Comparison of ENCODE assay signal across 1 cellular context in the genomic region with DNA sequence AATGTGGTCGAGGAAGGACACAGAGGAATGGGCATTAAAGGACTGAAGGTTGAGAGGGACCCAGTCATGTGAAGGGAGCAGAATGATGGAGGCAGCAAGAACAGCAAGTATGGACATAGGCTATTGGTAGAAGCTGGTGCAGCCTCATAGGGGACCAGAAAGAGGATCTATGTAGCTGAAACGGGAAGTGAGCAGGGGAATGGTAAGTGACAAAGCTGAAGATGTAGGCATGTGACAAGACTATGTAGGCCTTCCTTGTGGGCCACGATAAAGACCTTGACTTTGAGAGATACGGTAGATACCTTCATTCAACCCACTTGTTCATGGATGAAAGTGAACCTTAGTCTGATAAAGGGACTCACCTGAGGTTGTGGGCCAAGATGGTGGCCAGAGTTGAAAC.
TF ChIP-seq lines count a peak whose summit lies in the region.

No MANE protein-coding gene starts in this region.

TF ChIP-seq in GM12878, 131 proteins besides CTCF, POLR2A, EP300 and RAD21 (continued from another document and continues in another):
- TF ChIP-seq, protein P1, sequence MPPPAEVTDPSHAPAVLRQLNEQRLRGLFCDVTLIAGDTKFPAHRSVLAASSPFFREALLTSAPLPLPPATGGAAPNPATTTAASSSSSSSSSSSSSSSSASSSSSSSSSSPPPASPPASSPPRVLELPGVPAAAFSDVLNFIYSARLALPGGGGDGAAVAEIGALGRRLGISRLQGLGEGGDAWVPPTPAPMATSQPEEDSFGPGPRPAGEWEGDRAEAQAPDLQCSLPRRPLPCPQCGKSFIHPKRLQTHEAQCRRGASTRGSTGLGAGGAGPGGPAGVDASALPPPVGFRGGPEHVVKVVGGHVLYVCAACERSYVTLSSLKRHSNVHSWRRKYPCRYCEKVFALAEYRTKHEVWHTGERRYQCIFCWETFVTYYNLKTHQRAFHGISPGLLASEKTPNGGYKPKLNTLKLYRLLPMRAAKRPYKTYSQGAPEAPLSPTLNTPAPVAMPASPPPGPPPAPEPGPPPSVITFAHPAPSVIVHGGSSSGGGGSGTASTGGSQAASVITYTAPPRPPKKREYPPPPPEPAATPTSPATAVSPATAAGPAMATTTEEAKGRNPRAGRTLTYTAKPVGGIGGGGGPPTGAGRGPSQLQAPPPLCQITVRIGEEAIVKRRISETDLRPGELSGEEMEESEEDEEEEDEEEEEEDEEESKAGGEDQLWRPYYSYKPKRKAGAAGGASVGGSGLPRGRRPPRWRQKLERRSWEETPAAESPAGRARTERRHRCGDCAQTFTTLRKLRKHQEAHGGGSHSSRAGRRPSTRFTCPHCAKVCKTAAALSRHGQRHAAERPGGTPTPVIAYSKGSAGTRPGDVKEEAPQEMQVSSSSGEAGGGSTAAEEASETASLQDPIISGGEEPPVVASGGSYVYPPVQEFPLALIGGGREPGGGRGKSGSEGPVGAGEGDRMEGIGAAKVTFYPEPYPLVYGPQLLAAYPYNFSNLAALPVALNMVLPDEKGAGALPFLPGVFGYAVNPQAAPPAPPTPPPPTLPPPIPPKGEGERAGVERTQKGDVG (CRISPR knock-in tag; IDR thresholded peaks at IDR 0.05), result no peak
- peak; percentile 88 for TF ChIP-seq IRF4 (IDR thresholded peaks at IDR 0.05; ENCODE audit: low read depth, low read length)
- TF ChIP-seq ZBED1 (IDR thresholded peaks at IDR 0.05; ENCODE audit: borderline replicate concordance), result no peak
- TF ChIP-seq HDAC6 (IDR thresholded peaks at IDR 0.05; ENCODE audit: unreplicated experiment), result no peak
- TF ChIP-seq, protein P2, sequence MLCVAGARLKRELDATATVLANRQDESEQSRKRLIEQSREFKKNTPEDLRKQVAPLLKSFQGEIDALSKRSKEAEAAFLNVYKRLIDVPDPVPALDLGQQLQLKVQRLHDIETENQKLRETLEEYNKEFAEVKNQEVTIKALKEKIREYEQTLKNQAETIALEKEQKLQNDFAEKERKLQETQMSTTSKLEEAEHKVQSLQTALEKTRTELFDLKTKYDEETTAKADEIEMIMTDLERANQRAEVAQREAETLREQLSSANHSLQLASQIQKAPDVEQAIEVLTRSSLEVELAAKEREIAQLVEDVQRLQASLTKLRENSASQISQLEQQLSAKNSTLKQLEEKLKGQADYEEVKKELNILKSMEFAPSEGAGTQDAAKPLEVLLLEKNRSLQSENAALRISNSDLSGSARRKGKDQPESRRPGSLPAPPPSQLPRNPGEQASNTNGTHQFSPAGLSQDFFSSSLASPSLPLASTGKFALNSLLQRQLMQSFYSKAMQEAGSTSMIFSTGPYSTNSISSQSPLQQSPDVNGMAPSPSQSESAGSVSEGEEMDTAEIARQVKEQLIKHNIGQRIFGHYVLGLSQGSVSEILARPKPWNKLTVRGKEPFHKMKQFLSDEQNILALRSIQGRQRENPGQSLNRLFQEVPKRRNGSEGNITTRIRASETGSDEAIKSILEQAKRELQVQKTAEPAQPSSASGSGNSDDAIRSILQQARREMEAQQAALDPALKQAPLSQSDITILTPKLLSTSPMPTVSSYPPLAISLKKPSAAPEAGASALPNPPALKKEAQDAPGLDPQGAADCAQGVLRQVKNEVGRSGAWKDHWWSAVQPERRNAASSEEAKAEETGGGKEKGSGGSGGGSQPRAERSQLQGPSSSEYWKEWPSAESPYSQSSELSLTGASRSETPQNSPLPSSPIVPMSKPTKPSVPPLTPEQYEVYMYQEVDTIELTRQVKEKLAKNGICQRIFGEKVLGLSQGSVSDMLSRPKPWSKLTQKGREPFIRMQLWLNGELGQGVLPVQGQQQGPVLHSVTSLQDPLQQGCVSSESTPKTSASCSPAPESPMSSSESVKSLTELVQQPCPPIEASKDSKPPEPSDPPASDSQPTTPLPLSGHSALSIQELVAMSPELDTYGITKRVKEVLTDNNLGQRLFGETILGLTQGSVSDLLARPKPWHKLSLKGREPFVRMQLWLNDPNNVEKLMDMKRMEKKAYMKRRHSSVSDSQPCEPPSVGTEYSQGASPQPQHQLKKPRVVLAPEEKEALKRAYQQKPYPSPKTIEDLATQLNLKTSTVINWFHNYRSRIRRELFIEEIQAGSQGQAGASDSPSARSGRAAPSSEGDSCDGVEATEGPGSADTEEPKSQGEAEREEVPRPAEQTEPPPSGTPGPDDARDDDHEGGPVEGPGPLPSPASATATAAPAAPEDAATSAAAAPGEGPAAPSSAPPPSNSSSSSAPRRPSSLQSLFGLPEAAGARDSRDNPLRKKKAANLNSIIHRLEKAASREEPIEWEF (IDR thresholded peaks at IDR 0.05; ENCODE audit: insufficient replicate concordance, low read depth, low read length), result no peak
- TF ChIP-seq MYB (IDR thresholded peaks at IDR 0.05; ENCODE audit: borderline replicate concordance, low read depth, low read length), result no peak
- no peak for TF ChIP-seq CHD1 (IDR thresholded peaks at IDR 0.05; ENCODE audit: low read depth, low read length)
- TF ChIP-seq MEF2B (IDR thresholded peaks at IDR 0.05; ENCODE audit: partially characterized antibody, poor library complexity, severe bottlenecking), result no peak
- peak in 1 of 2 experiments; percentile 63; a peak in 1 of 4 replicates for TF ChIP-seq IKZF2 (IDR thresholded peaks at IDR 0.05)
- TF ChIP-seq, protein P3, sequence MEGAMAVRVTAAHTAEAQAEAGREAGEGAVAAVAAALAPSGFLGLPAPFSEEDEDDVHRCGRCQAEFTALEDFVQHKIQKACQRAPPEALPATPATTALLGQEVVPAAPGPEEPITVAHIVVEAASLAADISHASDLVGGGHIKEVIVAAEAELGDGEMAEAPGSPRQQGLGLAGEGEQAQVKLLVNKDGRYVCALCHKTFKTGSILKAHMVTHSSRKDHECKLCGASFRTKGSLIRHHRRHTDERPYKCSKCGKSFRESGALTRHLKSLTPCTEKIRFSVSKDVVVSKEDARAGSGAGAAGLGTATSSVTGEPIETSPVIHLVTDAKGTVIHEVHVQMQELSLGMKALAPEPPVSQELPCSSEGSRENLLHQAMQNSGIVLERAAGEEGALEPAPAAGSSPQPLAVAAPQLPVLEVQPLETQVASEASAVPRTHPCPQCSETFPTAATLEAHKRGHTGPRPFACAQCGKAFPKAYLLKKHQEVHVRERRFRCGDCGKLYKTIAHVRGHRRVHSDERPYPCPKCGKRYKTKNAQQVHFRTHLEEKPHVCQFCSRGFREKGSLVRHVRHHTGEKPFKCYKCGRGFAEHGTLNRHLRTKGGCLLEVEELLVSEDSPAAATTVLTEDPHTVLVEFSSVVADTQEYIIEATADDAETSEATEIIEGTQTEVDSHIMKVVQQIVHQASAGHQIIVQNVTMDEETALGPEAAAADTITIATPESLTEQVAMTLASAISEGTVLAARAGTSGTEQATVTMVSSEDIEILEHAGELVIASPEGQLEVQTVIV (IDR thresholded peaks at IDR 0.05; ENCODE audit: borderline replicate concordance, partially characterized antibody), result peak; percentile 36
- no peak for TF ChIP-seq HDAC2 (IDR thresholded peaks at IDR 0.05)
- TF ChIP-seq NBN (IDR thresholded peaks at IDR 0.05), result 0 out of 2 replicates have a peak, but pooled peaks have one; percentile 67
- no peak for TF ChIP-seq NR2C2 (IDR thresholded peaks at IDR 0.05; ENCODE audit: borderline replicate concordance, control insufficient read depth, insufficient read length, low read depth)
- no peak for TF ChIP-seq JUND (IDR thresholded peaks at IDR 0.05; ENCODE audit: low read depth, low read length)
- 0 out of 2 replicates have a peak, but pooled peaks have one; percentile 36 for TF ChIP-seq IKZF1 (conservative IDR thresholded peaks at IDR 0.05)
- TF ChIP-seq RCOR1 (conservative IDR thresholded peaks at IDR 0.05; ENCODE audit: low read depth, low read length), result no peak
- TF ChIP-seq, protein P4, sequence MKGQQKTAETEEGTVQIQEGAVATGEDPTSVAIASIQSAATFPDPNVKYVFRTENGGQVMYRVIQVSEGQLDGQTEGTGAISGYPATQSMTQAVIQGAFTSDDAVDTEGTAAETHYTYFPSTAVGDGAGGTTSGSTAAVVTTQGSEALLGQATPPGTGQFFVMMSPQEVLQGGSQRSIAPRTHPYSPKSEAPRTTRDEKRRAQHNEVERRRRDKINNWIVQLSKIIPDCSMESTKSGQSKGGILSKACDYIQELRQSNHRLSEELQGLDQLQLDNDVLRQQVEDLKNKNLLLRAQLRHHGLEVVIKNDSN (IDR thresholded peaks at IDR 0.05; ENCODE audit: borderline replicate concordance, extremely low read length, insufficient read depth, low read depth, low read length), result no peak
- TF ChIP-seq CBX5 (IDR thresholded peaks at IDR 0.05; ENCODE audit: low read depth), result no peak
- no peak for TF ChIP-seq GABPA (IDR thresholded peaks at IDR 0.05; ENCODE audit: low read depth)
- no peak for TF ChIP-seq TBL1XR1 (IDR thresholded peaks at IDR 0.05; ENCODE audit: low read depth, low read length)
- peak; percentile 80 for TF ChIP-seq RAD51 (IDR thresholded peaks at IDR 0.05)
- TF ChIP-seq ETV6 (conservative IDR thresholded peaks at IDR 0.05 in 1 of 2, IDR thresholded peaks at IDR 0.05 in 1 of 2; ENCODE audit: borderline replicate concordance in 1 of 2, low read depth in 1 of 2), result no peak
- no peak for TF ChIP-seq ZSCAN29 (IDR thresholded peaks at IDR 0.05)
- TF ChIP-seq, protein P5, sequence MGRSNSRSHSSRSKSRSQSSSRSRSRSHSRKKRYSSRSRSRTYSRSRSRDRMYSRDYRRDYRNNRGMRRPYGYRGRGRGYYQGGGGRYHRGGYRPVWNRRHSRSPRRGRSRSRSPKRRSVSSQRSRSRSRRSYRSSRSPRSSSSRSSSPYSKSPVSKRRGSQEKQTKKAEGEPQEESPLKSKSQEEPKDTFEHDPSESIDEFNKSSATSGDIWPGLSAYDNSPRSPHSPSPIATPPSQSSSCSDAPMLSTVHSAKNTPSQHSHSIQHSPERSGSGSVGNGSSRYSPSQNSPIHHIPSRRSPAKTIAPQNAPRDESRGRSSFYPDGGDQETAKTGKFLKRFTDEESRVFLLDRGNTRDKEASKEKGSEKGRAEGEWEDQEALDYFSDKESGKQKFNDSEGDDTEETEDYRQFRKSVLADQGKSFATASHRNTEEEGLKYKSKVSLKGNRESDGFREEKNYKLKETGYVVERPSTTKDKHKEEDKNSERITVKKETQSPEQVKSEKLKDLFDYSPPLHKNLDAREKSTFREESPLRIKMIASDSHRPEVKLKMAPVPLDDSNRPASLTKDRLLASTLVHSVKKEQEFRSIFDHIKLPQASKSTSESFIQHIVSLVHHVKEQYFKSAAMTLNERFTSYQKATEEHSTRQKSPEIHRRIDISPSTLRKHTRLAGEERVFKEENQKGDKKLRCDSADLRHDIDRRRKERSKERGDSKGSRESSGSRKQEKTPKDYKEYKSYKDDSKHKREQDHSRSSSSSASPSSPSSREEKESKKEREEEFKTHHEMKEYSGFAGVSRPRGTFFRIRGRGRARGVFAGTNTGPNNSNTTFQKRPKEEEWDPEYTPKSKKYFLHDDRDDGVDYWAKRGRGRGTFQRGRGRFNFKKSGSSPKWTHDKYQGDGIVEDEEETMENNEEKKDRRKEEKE (IDR thresholded peaks at IDR 0.05), result no peak
- TF ChIP-seq BCL11A (IDR thresholded peaks at IDR 0.05; ENCODE audit: low read depth, low read length), result 0 out of 2 replicates have a peak, but pooled peaks have one; percentile 7
- 0 out of 2 replicates have a peak, but pooled peaks have one; percentile 28 for TF ChIP-seq GATAD2B (conservative IDR thresholded peaks at IDR 0.05; ENCODE audit: low read depth)
- TF ChIP-seq PAX5 (IDR thresholded peaks at IDR 0.05; ENCODE audit: borderline replicate concordance, low read depth, low read length), result no peak
- TF ChIP-seq ATF7 (IDR thresholded peaks at IDR 0.05; ENCODE audit: low read depth), result peak; percentile 26; the same call in 1 of the 2 replicates
- no peak for TF ChIP-seq STAT3 (IDR thresholded peaks at IDR 0.05; ENCODE audit: low read depth, low read length)
- TF ChIP-seq, protein P6, sequence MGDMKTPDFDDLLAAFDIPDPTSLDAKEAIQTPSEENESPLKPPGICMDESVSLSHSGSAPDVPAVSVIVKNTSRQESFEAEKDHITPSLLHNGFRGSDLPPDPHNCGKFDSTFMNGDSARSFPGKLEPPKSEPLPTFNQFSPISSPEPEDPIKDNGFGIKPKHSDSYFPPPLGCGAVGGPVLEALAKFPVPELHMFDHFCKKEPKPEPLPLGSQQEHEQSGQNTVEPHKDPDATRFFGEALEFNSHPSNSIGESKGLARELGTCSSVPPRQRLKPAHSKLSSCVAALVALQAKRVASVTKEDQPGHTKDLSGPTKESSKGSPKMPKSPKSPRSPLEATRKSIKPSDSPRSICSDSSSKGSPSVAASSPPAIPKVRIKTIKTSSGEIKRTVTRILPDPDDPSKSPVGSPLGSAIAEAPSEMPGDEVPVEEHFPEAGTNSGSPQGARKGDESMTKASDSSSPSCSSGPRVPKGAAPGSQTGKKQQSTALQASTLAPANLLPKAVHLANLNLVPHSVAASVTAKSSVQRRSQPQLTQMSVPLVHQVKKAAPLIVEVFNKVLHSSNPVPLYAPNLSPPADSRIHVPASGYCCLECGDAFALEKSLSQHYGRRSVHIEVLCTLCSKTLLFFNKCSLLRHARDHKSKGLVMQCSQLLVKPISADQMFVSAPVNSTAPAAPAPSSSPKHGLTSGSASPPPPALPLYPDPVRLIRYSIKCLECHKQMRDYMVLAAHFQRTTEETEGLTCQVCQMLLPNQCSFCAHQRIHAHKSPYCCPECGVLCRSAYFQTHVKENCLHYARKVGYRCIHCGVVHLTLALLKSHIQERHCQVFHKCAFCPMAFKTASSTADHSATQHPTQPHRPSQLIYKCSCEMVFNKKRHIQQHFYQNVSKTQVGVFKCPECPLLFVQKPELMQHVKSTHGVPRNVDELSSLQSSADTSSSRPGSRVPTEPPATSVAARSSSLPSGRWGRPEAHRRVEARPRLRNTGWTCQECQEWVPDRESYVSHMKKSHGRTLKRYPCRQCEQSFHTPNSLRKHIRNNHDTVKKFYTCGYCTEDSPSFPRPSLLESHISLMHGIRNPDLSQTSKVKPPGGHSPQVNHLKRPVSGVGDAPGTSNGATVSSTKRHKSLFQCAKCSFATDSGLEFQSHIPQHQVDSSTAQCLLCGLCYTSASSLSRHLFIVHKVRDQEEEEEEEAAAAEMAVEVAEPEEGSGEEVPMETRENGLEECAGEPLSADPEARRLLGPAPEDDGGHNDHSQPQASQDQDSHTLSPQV (IDR thresholded peaks at IDR 0.05), result no peak
- peak; percentile 74 for TF ChIP-seq HDGF (IDR thresholded peaks at IDR 0.05)
- TF ChIP-seq, protein P7, sequence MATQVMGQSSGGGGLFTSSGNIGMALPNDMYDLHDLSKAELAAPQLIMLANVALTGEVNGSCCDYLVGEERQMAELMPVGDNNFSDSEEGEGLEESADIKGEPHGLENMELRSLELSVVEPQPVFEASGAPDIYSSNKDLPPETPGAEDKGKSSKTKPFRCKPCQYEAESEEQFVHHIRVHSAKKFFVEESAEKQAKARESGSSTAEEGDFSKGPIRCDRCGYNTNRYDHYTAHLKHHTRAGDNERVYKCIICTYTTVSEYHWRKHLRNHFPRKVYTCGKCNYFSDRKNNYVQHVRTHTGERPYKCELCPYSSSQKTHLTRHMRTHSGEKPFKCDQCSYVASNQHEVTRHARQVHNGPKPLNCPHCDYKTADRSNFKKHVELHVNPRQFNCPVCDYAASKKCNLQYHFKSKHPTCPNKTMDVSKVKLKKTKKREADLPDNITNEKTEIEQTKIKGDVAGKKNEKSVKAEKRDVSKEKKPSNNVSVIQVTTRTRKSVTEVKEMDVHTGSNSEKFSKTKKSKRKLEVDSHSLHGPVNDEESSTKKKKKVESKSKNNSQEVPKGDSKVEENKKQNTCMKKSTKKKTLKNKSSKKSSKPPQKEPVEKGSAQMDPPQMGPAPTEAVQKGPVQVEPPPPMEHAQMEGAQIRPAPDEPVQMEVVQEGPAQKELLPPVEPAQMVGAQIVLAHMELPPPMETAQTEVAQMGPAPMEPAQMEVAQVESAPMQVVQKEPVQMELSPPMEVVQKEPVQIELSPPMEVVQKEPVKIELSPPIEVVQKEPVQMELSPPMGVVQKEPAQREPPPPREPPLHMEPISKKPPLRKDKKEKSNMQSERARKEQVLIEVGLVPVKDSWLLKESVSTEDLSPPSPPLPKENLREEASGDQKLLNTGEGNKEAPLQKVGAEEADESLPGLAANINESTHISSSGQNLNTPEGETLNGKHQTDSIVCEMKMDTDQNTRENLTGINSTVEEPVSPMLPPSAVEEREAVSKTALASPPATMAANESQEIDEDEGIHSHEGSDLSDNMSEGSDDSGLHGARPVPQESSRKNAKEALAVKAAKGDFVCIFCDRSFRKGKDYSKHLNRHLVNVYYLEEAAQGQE (IDR thresholded peaks at IDR 0.05; ENCODE audit: low read depth, low read length), result no peak
